Comparison of ENCODE assay signal across 18 cellular contexts in the genomic region with DNA sequence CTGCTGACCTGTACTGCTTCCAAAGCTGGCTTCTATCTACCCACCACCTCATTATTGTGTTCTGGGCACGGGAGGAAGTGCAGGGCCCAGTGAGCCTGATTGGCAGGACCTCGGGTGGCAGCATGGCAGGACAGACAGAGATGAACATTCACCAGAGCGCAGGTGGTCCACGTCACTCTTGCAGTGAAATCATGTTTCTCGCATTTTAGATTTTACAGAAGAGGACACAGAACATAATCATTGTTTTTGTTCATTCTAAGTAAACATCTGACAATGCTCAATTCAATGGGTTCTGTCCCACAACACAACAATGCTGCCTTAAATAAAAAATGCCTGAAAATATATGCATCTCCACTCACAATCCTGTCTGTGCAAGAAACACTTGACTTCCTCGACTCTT. TPM values are rescaled to one million over a fixed set of nuclear protein-coding genes. Genes with fewer than 3 reads are reported as not detected.
DNase-seq lines count a peak whose midpoint lies in the region; ATAC-seq, FAIRE-seq and TF ChIP-seq lines count a peak whose summit lies in the region.
"Had no signal": no experiment of that assay in that cellular context is flagged by ENCODE, and none has a peak within 500 bp of the region (broad histone marks: within the 10 kb centered on the region; RNA-seq: fewer than 3 reads in every experiment).

No MANE protein-coding gene starts in this region.

- no peak overlapping the region for H3K9ac ChIP-seq in kidney (ENCODE audit: low read length in 2 of 2)

- no peak overlapping the region for H3K27ac Mint-ChIP-seq in T-helper 2 cell treated with Interferon-gamma antibody and Interleukin-4, amounts not matched to agents 5 μg/mL and 100 μg/mL, for 36 hours
- H3K27ac Mint-ChIP-seq: CD14-positive monocyte had no signal

- H3K9me3 ChIP-seq in kidney (ENCODE audit: control insufficient read depth in 1 of 2, low read length in 2 of 2), result no peaks in the 10 kb centered on the region
- H3K9me3 ChIP-seq in ascending aorta, result no peaks in the 10 kb centered on the region
- H3K9me3 ChIP-seq: HAP-1, MG63 had no signal

- H3K27ac ChIP-seq in cingulate gyrus (ENCODE audit: low read depth, low read length), result peak overlapping the region; percentile 92
- H3K27ac ChIP-seq in kidney (ENCODE audit: low read depth in 2 of 2, low read length in 2 of 2), result no peak overlapping the region
- H3K27ac ChIP-seq in ascending aorta, result no peak overlapping the region

- DNase-seq in Ammon's horn (ENCODE audit: low spot score) (peak; percentile 94), kidney (peak; percentile 6), posterior cingulate gyrus (peak in 8 of 10 donors; percentile 69 to 97 (median 81)), ascending aorta (ENCODE audit: low spot score in 2 of 2) (no peak), kidney tubule cell (ENCODE audit: low spot score) (no peak), left ventricle myocardium superior (no peak)
- DNase-seq in T-helper 2 cell treated with Interferon-gamma antibody and Interleukin-4, amounts not matched to agents 5 μg/mL and 100 μg/mL, for 36 hours (ENCODE audit: low spot score), result no peak
- DNase-seq: DMS53, MG63, NCI-H1105 treated with DMSO at 0.1 percent for 48 hours, NCI-H187 treated with DMSO at 0.1 percent for 48 hours, NCI-H2171, NCI-H774 had no signal

- no peaks in the 10 kb centered on the region for H3K9me3 Mint-ChIP-seq in T-helper 2 cell treated with Interferon-gamma antibody and Interleukin-4, amounts not matched to agents 5 μg/mL and 100 μg/mL, for 36 hours

- H3K4me1 ChIP-seq in kidney (ENCODE audit: control insufficient read depth in 1 of 2, insufficient read depth in 1 of 2, low read depth in 1 of 2, low read length in 2 of 2), result no peaks in the 10 kb centered on the region
- no peaks in the 10 kb centered on the region for H3K4me1 ChIP-seq in ascending aorta
- H3K4me1 ChIP-seq: HAP-1 had no signal

- intact Hi-C loops in kidney (cut with DNase I), result no loop called here
- intact Hi-C loops in posterior cingulate gyrus (cut with DNase I), result no loop called here
- intact Hi-C loops in ascending aorta (cut with DNase I), result no loop called here
- intact Hi-C loops in left ventricle myocardium superior (cut with micrococcal nuclease), result no loop called here

- H3K4me3 ChIP-seq in kidney (ENCODE audit: low read length in 2 of 2) (no peak overlapping the region), ascending aorta (no peak overlapping the region)
- H3K4me3 ChIP-seq: HAP-1, MG63 had no signal

- FAIRE-seq in kidney (lab: Jason Lieb, UNC), result no peak
- FAIRE-seq: A204.1, RCC 7860 had no signal

- ATAC-seq in left ventricle myocardium superior, result no peak

- no peaks in the 10 kb centered on the region for H3K4me1 Mint-ChIP-seq in T-helper 2 cell treated with Interferon-gamma antibody and Interleukin-4, amounts not matched to agents 5 μg/mL and 100 μg/mL, for 36 hours (ENCODE audit: low read depth)
- H3K4me1 Mint-ChIP-seq: CD14-positive monocyte had no signal

- H3K27me3 ChIP-seq in ascending aorta, result no peaks in the 10 kb centered on the region
- H3K27me3 ChIP-seq: MG63 had no signal

- H3K4me3 Mint-ChIP-seq in T-helper 2 cell treated with Interferon-gamma antibody and Interleukin-4, amounts not matched to agents 5 μg/mL and 100 μg/mL, for 36 hours, result no peak overlapping the region
- H3K4me3 Mint-ChIP-seq: CD14-positive monocyte had no signal

- peaks cover 6% of the 10 kb centered on the region for H3K27me3 Mint-ChIP-seq in T-helper 2 cell treated with Interferon-gamma antibody and Interleukin-4, amounts not matched to agents 5 μg/mL and 100 μg/mL, for 36 hours (ENCODE audit: low read depth)

- H3K36me3 Mint-ChIP-seq in T-helper 2 cell treated with Interferon-gamma antibody and Interleukin-4, amounts not matched to agents 5 μg/mL and 100 μg/mL, for 36 hours (ENCODE audit: low read depth), result no peaks in the 10 kb centered on the region
- H3K36me3 Mint-ChIP-seq: CD14-positive monocyte had no signal

- TF ChIP-seq CTCF in kidney (IDR thresholded peaks at IDR 0.05; ENCODE audit: borderline replicate concordance, extremely low read depth, insufficient read depth) (no peak), ascending aorta (IDR thresholded peaks at IDR 0.05) (no peak)

- no peaks in the 10 kb centered on the region for H3K36me3 ChIP-seq in kidney (ENCODE audit: control insufficient read depth in 1 of 2, insufficient read depth in 2 of 2, low read length in 2 of 2)
- no peaks in the 10 kb centered on the region for H3K36me3 ChIP-seq in ascending aorta
- H3K36me3 ChIP-seq: HAP-1, MG63 had no signal

RNA-seq across cellular contexts. Expression of gene BIN1, which starts 11.5 kb away (rescaled TPM):
- total RNA-seq in kidney (121 TPM), ascending aorta (71.6 TPM), left ventricle myocardium superior (15.0 TPM)
- polyA plus RNA-seq in kidney (ENCODE audit: insufficient read depth, low read depth, low replicate concordance), result 167 TPM

Comparison
In these comparisons a context has a peak if more than half of its experiments do, and no peak if none do; other contexts are left out.
1. DNase-seq: peak in Ammon's horn (single experiment), kidney (single experiment) and posterior cingulate gyrus (8 of 10); none in T-helper 2 cell treated with Interferon-gamma antibody and Interleukin-4, amounts not matched to agents 5 μg/mL and 100 μg/mL, for 36 hours (single experiment), ascending aorta (0 of 2), kidney tubule cell (single experiment) and left ventricle myocardium superior (single experiment).